Comparison of ENCODE assay signal across 19 cellular contexts in the genomic region with DNA sequence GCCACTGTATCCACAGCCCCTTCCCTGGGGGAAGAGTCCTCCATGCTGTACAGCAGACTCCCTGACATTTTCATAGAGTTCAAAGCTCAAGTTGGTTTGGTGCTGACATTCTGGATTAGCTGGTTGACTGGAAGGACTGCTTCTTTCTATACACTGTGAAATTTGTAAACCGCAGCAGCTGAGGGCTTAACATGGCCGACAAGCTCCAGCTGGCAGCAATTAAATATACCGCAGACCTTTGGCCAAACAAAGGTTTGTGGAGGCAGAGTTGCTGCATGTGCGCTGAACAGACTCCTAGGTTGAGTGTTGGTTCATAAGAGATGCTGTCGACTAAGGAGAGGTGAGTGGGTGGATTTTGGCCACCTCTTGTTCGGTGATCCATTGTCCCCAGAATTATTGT.
DNase-seq lines count a peak whose midpoint lies in the region; ATAC-seq and TF ChIP-seq lines count a peak whose summit lies in the region.
"Had no signal": no experiment of that assay in that cellular context is flagged by ENCODE, and none has a peak within 500 bp of the region (broad histone marks: within the 10 kb centered on the region; RNA-seq: fewer than 3 reads in every experiment).

No MANE protein-coding gene starts in this region.

- intact Hi-C loops in naive thymus-derived CD4-positive, alpha-beta T cell (cut with micrococcal nuclease): no loop called here
- intact Hi-C loops in PC-3 (cut with micrococcal nuclease): no loop called here

- no peak overlapping the region for H3K4me3 ChIP-seq in AG10803 (ENCODE audit: low read length)
- no peak overlapping the region for H3K4me3 ChIP-seq in skeletal muscle cell (ENCODE audit: low read depth, low read length)
- no peak overlapping the region for H3K4me3 ChIP-seq in naive thymus-derived CD4-positive, alpha-beta T cell (ENCODE audit: low read length)
- no peak overlapping the region for H3K4me3 ChIP-seq in PC-3 (ENCODE audit: low read length)
- H3K4me3 ChIP-seq: GM12878, SJSA1 had no signal

- ATAC-seq in naive thymus-derived CD4-positive, alpha-beta T cell: no peak
- no peak for ATAC-seq in PC-3
- ATAC-seq: GM12878 had no signal

- POLR2A ChIA-PET in naive thymus-derived CD4-positive, alpha-beta T cell (lab: Charles Lee): interaction anchor here (0.9 to 1.0 kb wide), 2 partner anchors 10 to 16 kb away, joined by 3 to 4 read pairs; no protein-coding TSS in a partner anchor
- POLR2A ChIA-PET in PC-3 (lab: Charles Lee; ENCODE audit: unreplicated experiment): no interaction called here

- no peak overlapping the region for H3K27ac ChIP-seq in naive thymus-derived CD4-positive, alpha-beta T cell (ENCODE audit: low read depth, low read length)
- H3K27ac ChIP-seq in PC-3 (ENCODE audit: low read length): no peak overlapping the region
- H3K27ac ChIP-seq: SJSA1 had no signal

- H3K9me3 Mint-ChIP-seq in naive thymus-derived CD4-positive, alpha-beta T cell: no peaks in the 10 kb centered on the region
- H3K9me3 Mint-ChIP-seq: CD4-positive, alpha-beta memory T cell had no signal

- H3K9ac ChIP-seq in PC-3 (ENCODE audit: low read length): no peak overlapping the region

- H3K79me2 ChIP-seq in PC-3 (ENCODE audit: low read length): no peaks in the 10 kb centered on the region

- peaks cover 4 to 45% (median 33%) of the 10 kb centered on the region in 5 donors for H3K36me3 Mint-ChIP-seq in naive thymus-derived CD4-positive, alpha-beta T cell

- peaks cover 0 to 14% (median 0%) of the 10 kb centered on the region in 3 experiments for H3K36me3 ChIP-seq in naive thymus-derived CD4-positive, alpha-beta T cell (ENCODE audit: control insufficient read depth in 2 of 3, insufficient read depth in 3 of 3, low read length in 3 of 3)
- 0 out of 2 replicates have a peak, but pooled peaks cover 3% of the 10 kb centered on the region for H3K36me3 ChIP-seq in PC-3 (ENCODE audit: low read depth, low read length)
- H3K36me3 ChIP-seq: SJSA1 had no signal

- H2AFZ ChIP-seq in PC-3 (ENCODE audit: low read length): no peak overlapping the region

- no peaks in the 10 kb centered on the region for H4K20me1 ChIP-seq in PC-3 (ENCODE audit: low read length)

- no peak overlapping the region for H3K4me2 ChIP-seq in PC-3 (ENCODE audit: low read length)

- DNase-seq in AG10803 (ENCODE audit: low read depth) (peak; percentile 54), NCI-H526 treated with DMSO at 0.1 percent for 48 hours (lab: John Stamatoyannopoulos, UW) (peak; percentile 20), fibroblast of peridontal ligament (ENCODE audit: extremely low read depth) (peak; percentile 87), skeletal muscle cell (ENCODE audit: low read depth) (peak; percentile 36), PC-3 (no peak), cerebellar cortex (ENCODE audit: low spot score) (no peak)
- no peak for DNase-seq in naive thymus-derived CD4-positive, alpha-beta T cell
- DNase-seq: ACHN; CD4-positive, alpha-beta memory T cell; DND-41; GDM1; GOT3; KG1; NCI-H1436; NCI-H2081; NCI-H226; NCI-H69 had no signal

- CTCF ChIA-PET in naive thymus-derived CD4-positive, alpha-beta T cell (lab: Charles Lee): interaction anchor here (0.5 kb wide), 1 partner anchor 179 kb away, joined by 3 read pairs; no protein-coding TSS in a partner anchor
- CTCF ChIA-PET in PC-3 (lab: Charles Lee): no interaction called here

- no peaks in the 10 kb centered on the region for H3K9me3 ChIP-seq in naive thymus-derived CD4-positive, alpha-beta T cell (ENCODE audit: control insufficient read depth in 2 of 3, low read length in 3 of 3)
- H3K9me3 ChIP-seq in PC-3 (ENCODE audit: low read length): no peaks in the 10 kb centered on the region

- H3K4me1 ChIP-seq in naive thymus-derived CD4-positive, alpha-beta T cell (ENCODE audit: control insufficient read depth in 2 of 2, insufficient read depth in 2 of 2, low read length in 2 of 2): peaks cover 0 to 7% of the 10 kb centered on the region in 2 donors
- peaks cover 14% of the 10 kb centered on the region for H3K4me1 ChIP-seq in PC-3 (ENCODE audit: insufficient read depth, low read length)

- H3K27me3 Mint-ChIP-seq in naive thymus-derived CD4-positive, alpha-beta T cell: no peaks in the 10 kb centered on the region
- H3K27me3 Mint-ChIP-seq: CD4-positive, alpha-beta memory T cell had no signal

- H3K9me2 ChIP-seq in PC-3 (replicated peaks; ENCODE audit: low read length): no peaks in the 10 kb centered on the region

- peak overlapping the region in 1 of 10 donors; percentile 33 for H3K4me3 Mint-ChIP-seq in naive thymus-derived CD4-positive, alpha-beta T cell
- H3K4me3 Mint-ChIP-seq: CD4-positive, alpha-beta memory T cell had no signal

- no TSS peak for BruUV-seq in PC-3 (replicated peaks; lab: Mats Ljungman, UMichigan)

- no peak overlapping the region for H3K27ac Mint-ChIP-seq in naive thymus-derived CD4-positive, alpha-beta T cell

- no peaks in the 10 kb centered on the region for H3K27me3 ChIP-seq in naive thymus-derived CD4-positive, alpha-beta T cell (ENCODE audit: control insufficient read depth in 2 of 2, insufficient read depth in 2 of 2, low read length in 2 of 2)
- no peaks in the 10 kb centered on the region for H3K27me3 ChIP-seq in PC-3 (ENCODE audit: low read length)
- H3K27me3 ChIP-seq: SJSA1 had no signal

- TF ChIP-seq CTCF in AG10803 (conservative IDR thresholded peaks at IDR 0.05; ENCODE audit: low read length) (no peak), PC-3 (conservative IDR thresholded peaks at IDR 0.05; ENCODE audit: low read depth, low read length) (no peak)

- H3F3A ChIP-seq in PC-3 (ENCODE audit: low read length, unreplicated experiment): no peaks in the 10 kb centered on the region

- H3K4me1 Mint-ChIP-seq in naive thymus-derived CD4-positive, alpha-beta T cell: peaks cover 2 to 40% (median 29%) of the 10 kb centered on the region in 7 donors

Comparison
In these comparisons a context has a peak if more than half of its experiments do, and no peak if none do; other contexts are left out.
1. DNase-seq: peak in AG10803 (single experiment), NCI-H526 treated with DMSO at 0.1 percent for 48 hours (single experiment), fibroblast of peridontal ligament (single experiment) and skeletal muscle cell (single experiment); none in naive thymus-derived CD4-positive, alpha-beta T cell (0 of 9), PC-3 (single experiment) and cerebellar cortex (single experiment).